In the genomic region with DNA sequence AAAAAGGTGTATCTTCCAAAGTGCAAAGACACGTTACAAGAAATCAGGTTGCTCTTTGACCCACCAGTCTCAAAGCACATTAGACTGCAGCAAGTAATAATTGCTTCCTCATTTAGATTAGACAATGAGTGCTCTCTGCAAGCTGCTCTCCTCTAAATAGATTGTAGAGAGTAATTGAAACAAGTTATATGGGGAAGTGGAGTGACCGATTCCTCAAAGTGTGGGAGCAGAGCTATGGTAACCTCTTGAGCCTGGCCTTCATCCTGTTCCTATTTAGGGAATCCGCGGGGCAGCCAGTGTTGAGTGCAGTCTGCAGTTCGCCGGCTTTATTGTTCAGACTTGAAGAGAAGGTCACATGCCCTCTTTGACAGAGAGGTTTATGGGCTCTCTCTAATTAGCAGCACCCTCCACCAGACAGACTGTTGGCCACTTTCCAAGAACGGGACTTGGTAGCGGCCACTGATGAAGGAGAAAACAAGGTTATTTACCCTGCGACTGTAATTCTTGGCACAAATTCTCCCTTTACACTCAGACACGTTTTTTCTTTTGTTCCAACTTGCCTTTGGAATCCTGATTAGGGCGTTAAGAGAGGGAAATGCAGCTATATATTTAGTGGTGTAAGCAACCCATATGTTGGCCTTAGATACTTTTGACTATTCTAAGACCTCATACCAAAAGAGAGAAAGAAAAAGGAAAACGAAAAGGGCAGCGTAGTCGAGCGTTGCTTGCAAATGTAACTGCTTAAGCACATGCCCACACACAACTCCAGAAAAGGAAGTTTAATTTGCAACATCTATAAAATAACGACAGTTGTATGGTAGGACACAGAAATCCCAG, we compare ENCODE assay signal across 8 cellular contexts.
A peak's percentile ranks its signal among the peaks of the same experiment; 100 is the strongest.
DNase-seq lines count a peak whose midpoint lies in the region; ATAC-seq and TF ChIP-seq lines count a peak whose summit lies in the region.

No MANE protein-coding gene starts in this region.

- H3K4me3 Mint-ChIP-seq in activated T-cell treated with anti-CD3 and anti-CD28 coated beads, Interleukin-2, amount 50 U/mL, for 72 hours, result peak overlapping the region; percentile 93
- peak overlapping the region; percentile 92 to 95 for H3K4me3 Mint-ChIP-seq in effector memory CD8-positive, alpha-beta T cell

- H3K36me3 Mint-ChIP-seq in activated T-cell treated with anti-CD3 and anti-CD28 coated beads, Interleukin-2, amount 50 U/mL, for 72 hours (ENCODE audit: insufficient read depth in 2 of 2), result no peaks in the 10 kb centered on the region
- no peaks in the 10 kb centered on the region for H3K36me3 Mint-ChIP-seq in effector memory CD8-positive, alpha-beta T cell (ENCODE audit: insufficient read depth)

- no peak for TF ChIP-seq CTCF in lung (IDR thresholded peaks at IDR 0.05; ENCODE audit: control extremely low read depth, extremely low read depth)

- H3K27me3 ChIP-seq in lung (ENCODE audit: control insufficient read depth, insufficient read depth), result no peaks in the 10 kb centered on the region

- no peaks in the 10 kb centered on the region for H3K9me3 ChIP-seq in lung (ENCODE audit: control insufficient read depth in 2 of 2, insufficient read depth in 1 of 2, low read length in 1 of 2)

- peak overlapping the region; percentile 96 to 99 for H3K27ac ChIP-seq in lung (ENCODE audit: low read depth in 1 of 2, low read length in 1 of 2)
- peak overlapping the region; percentile 84 for H3K27ac ChIP-seq in temporal lobe (ENCODE audit: low read depth, low read length)

- H3K4me1 Mint-ChIP-seq in activated T-cell treated with anti-CD3 and anti-CD28 coated beads, Interleukin-2, amount 50 U/mL, for 72 hours (ENCODE audit: low read depth), result peaks cover 33% of the 10 kb centered on the region
- H3K4me1 Mint-ChIP-seq in effector memory CD8-positive, alpha-beta T cell (ENCODE audit: low read depth in 2 of 2), result peaks cover 12 to 16% of the 10 kb centered on the region in 2 donors

- H3K36me3 ChIP-seq in lung (ENCODE audit: control insufficient read depth in 2 of 2, insufficient read depth in 2 of 2, low read length in 2 of 2), result no peaks in the 10 kb centered on the region

- H3K4me3 ChIP-seq in lung, result no peak overlapping the region

- WGBS in lung, 2 donors, result 2 to 5% methylated on average over 16 of the region's 16 CpGs

- ATAC-seq in activated T-cell treated with anti-CD3 and anti-CD28 coated beads, Interleukin-2, amount 50 U/mL, for 72 hours (replicated peaks in 1 of 2), result peak in 1 of 2 donors; percentile 3
- peak; percentile 23 for ATAC-seq in HG02571 (IDR thresholded peaks at IDR 0.05; ENCODE audit: unreplicated experiment)
- no peak for ATAC-seq in effector memory CD8-positive, alpha-beta T cell (replicated peaks)
- ATAC-seq in lung (ENCODE audit: insufficient read depth, low FRiP score), result no peak

- H3K9me3 Mint-ChIP-seq in activated T-cell treated with anti-CD3 and anti-CD28 coated beads, Interleukin-2, amount 50 U/mL, for 72 hours, result no peaks in the 10 kb centered on the region
- no peaks in the 10 kb centered on the region for H3K9me3 Mint-ChIP-seq in effector memory CD8-positive, alpha-beta T cell

- H3K27ac Mint-ChIP-seq in activated T-cell treated with anti-CD3 and anti-CD28 coated beads, Interleukin-2, amount 50 U/mL, for 72 hours, result peak overlapping the region; percentile 79
- H3K27ac Mint-ChIP-seq in effector memory CD8-positive, alpha-beta T cell, result no peak overlapping the region

- peaks cover 14% of the 10 kb centered on the region for H3K27me3 Mint-ChIP-seq in activated T-cell treated with anti-CD3 and anti-CD28 coated beads, Interleukin-2, amount 50 U/mL, for 72 hours (ENCODE audit: low read depth)
- no peaks in the 10 kb centered on the region for H3K27me3 Mint-ChIP-seq in effector memory CD8-positive, alpha-beta T cell

- H3K4me1 ChIP-seq in lung (ENCODE audit: control insufficient read depth in 2 of 2, insufficient read depth in 2 of 2, low read length in 2 of 2), result peaks cover 3 to 6% of the 10 kb centered on the region in 2 donors

- no peak for DNase-seq in activated T-cell treated with anti-CD3 and anti-CD28 coated beads, Interleukin-2, amount 50 U/mL, for 72 hours
- DNase-seq in activated T-cell treated with anti-CD3 and anti-CD28 coated beads, Interleukin-2, amount 50 U/mL, for 48 hours, result no peak
- DNase-seq in NAMALWA (ENCODE audit: low spot score) (peak; percentile 92), SK-N-DZ (ENCODE audit: low spot score) (peak; percentile 84), lung (ENCODE audit: low spot score) (peak; percentile 62)
- DNase-seq in effector memory CD8-positive, alpha-beta T cell, result no peak

Comparison
In these comparisons a context has a peak if more than half of its experiments do, and no peak if none do; other contexts are left out.
1. DNase-seq: peak in NAMALWA (single experiment), SK-N-DZ (single experiment) and lung (single experiment); none in activated T-cell treated with anti-CD3 and anti-CD28 coated beads, Interleukin-2, amount 50 U/mL, for 72 hours (0 of 2), activated T-cell treated with anti-CD3 and anti-CD28 coated beads, Interleukin-2, amount 50 U/mL, for 48 hours (0 of 2) and effector memory CD8-positive, alpha-beta T cell (0 of 3).